Comparison of ENCODE assay signal across 18 cellular contexts in genomic region chr2:188495990-188496431, GRCh38.
A peak's percentile ranks its signal among the peaks of the same experiment; 100 is the strongest.
DNase-seq lines count a peak whose midpoint lies in the region; ATAC-seq and TF ChIP-seq lines count a peak whose summit lies in the region.
"Had no signal": no experiment of that assay in that cellular context is flagged by ENCODE, and none has a peak within 500 bp of the region (broad histone marks: within the 10 kb centered on the region; RNA-seq: fewer than 3 reads in every experiment).

No MANE protein-coding gene starts in this region.

- no peaks in the 10 kb centered on the region for H3K27me3 Mint-ChIP-seq in activated T-cell treated with anti-CD3 and anti-CD28 coated beads, Interleukin-2, amount 50 U/mL, for 4 hours (ENCODE audit: low read depth)
- H3K27me3 Mint-ChIP-seq: activated naive CD8-positive, alpha-beta T cell treated with anti-CD3 and anti-CD28 coated beads, Interleukin-2, amount 50 U/mL, for 24 hours; type B pancreatic cell had no signal

- no peak for TF ChIP-seq CTCF in HFF-Myc (IDR thresholded peaks at IDR 0.05; ENCODE audit: low read depth, low read length, missing control alignments)
- no peak for TF ChIP-seq CTCF in hepatocyte (IDR thresholded peaks at IDR 0.05; ENCODE audit: poor library complexity)

- H3K4me2 ChIP-seq in hepatocyte, result no peak overlapping the region

- no peaks in the 10 kb centered on the region for H3K9me3 ChIP-seq in hepatocyte (ENCODE audit: low read depth)
- H3K9me3 ChIP-seq: heart right ventricle, neutrophil had no signal

- no peaks in the 10 kb centered on the region for H3K79me2 ChIP-seq in hepatocyte

- no peak overlapping the region for H3K4me3 ChIP-seq in HFF-Myc (replicated peaks; ENCODE audit: low read depth, low read length)
- no peak overlapping the region for H3K4me3 ChIP-seq in hepatocyte
- H3K4me3 ChIP-seq: dorsolateral prefrontal cortex, heart right ventricle had no signal

- no peaks in the 10 kb centered on the region for H3K9me3 Mint-ChIP-seq in activated T-cell treated with anti-CD3 and anti-CD28 coated beads, Interleukin-2, amount 50 U/mL, for 4 hours
- H3K9me3 Mint-ChIP-seq: activated naive CD8-positive, alpha-beta T cell treated with anti-CD3 and anti-CD28 coated beads, Interleukin-2, amount 50 U/mL, for 24 hours had no signal

- no peaks in the 10 kb centered on the region for H3K36me3 Mint-ChIP-seq in activated T-cell treated with anti-CD3 and anti-CD28 coated beads, Interleukin-2, amount 50 U/mL, for 4 hours (ENCODE audit: insufficient read depth)

- H3K4me1 Mint-ChIP-seq in activated T-cell treated with anti-CD3 and anti-CD28 coated beads, Interleukin-2, amount 50 U/mL, for 4 hours (ENCODE audit: low read depth), result no peaks in the 10 kb centered on the region
- H3K4me1 Mint-ChIP-seq: activated naive CD8-positive, alpha-beta T cell treated with anti-CD3 and anti-CD28 coated beads, Interleukin-2, amount 50 U/mL, for 24 hours had no signal

- ATAC-seq in GM19035 (IDR thresholded peaks at IDR 0.05; ENCODE audit: unreplicated experiment), result no peak
- ATAC-seq in activated T-cell treated with anti-CD3 and anti-CD28 coated beads, Interleukin-2, amount 50 U/mL, for 4 hours, result no peak
- ATAC-seq: activated naive CD8-positive, alpha-beta T cell treated with anti-CD3 and anti-CD28 coated beads, Interleukin-2, amount 50 U/mL, for 24 hours; heart right ventricle; left ventricle myocardium superior had no signal

- 47% methylated on average over 2 of the region's 2 CpGs for WGBS in hepatocyte (ENCODE audit: low lambda C conversion rate, missing lambda C conversion rate)

- H3K27ac ChIP-seq in hepatocyte, result peak overlapping the region; percentile 17
- H3K27ac ChIP-seq: dorsolateral prefrontal cortex, heart right ventricle, neutrophil, WERI-Rb-1 had no signal

- no peak overlapping the region for H2AFZ ChIP-seq in hepatocyte

- H3K4me1 ChIP-seq in hepatocyte (ENCODE audit: insufficient read depth), result no peaks in the 10 kb centered on the region
- H3K4me1 ChIP-seq: heart right ventricle had no signal

- no peak overlapping the region for H3K4me3 Mint-ChIP-seq in activated T-cell treated with anti-CD3 and anti-CD28 coated beads, Interleukin-2, amount 50 U/mL, for 4 hours
- H3K4me3 Mint-ChIP-seq: activated naive CD8-positive, alpha-beta T cell treated with anti-CD3 and anti-CD28 coated beads, Interleukin-2, amount 50 U/mL, for 24 hours; type B pancreatic cell had no signal

- no peaks in the 10 kb centered on the region for H4K20me1 ChIP-seq in hepatocyte (ENCODE audit: insufficient read depth, poor library complexity, severe bottlenecking)

- H3K27me3 ChIP-seq in hepatocyte, result no peaks in the 10 kb centered on the region
- H3K27me3 ChIP-seq: dorsolateral prefrontal cortex, heart right ventricle, neutrophil had no signal

- H3K36me3 ChIP-seq in hepatocyte (replicated peaks; ENCODE audit: insufficient read depth, low read depth), result no peaks in the 10 kb centered on the region
- H3K36me3 ChIP-seq: heart right ventricle, neutrophil, WERI-Rb-1 had no signal

- DNase-seq in AG08395 (ENCODE audit: low spot score), result peak; percentile 63
- DNase-seq in HFF-Myc (ENCODE audit: extremely low read depth, low read depth), result peak; percentile 4
- DNase-seq in amniotic stem cell (lab: John Stamatoyannopoulos, UW), result peak; percentile 17
- DNase-seq in hepatocyte (ENCODE audit: low spot score), result no peak
- DNase-seq in activated gamma-delta T cell treated with Interleukin-2 at 50 U/mL for 16 hours, result no peak
- DNase-seq in activated T-cell treated with anti-CD3 and anti-CD28 coated beads, Interleukin-2, amount 50 U/mL, for 4 hours, result no peak
- no peak for DNase-seq in T-helper 9 cell
- DNase-seq: activated naive CD8-positive, alpha-beta T cell treated with anti-CD3 and anti-CD28 coated beads, Interleukin-2, amount 50 U/mL, for 24 hours; dorsolateral prefrontal cortex; heart right ventricle; left ventricle myocardium superior; NCI-H524; SHP77; stimulated activated CD4-positive, alpha-beta T cell treated with anti-CD3 and anti-CD28 coated beads, Interleukin-12 subunit alpha, Interleukin-12 subunit beta, amount 100 ng/mL, for 4 hours; WERI-Rb-1 had no signal

- no peaks in the 10 kb centered on the region for H3K9me2 ChIP-seq in hepatocyte (replicated peaks; ENCODE audit: insufficient read depth)

Comparison
In these comparisons a context has a peak if more than half of its experiments do, and no peak if none do; other contexts are left out.
1. DNase-seq: peak in AG08395 (single experiment), HFF-Myc (single experiment) and amniotic stem cell (single experiment); none in hepatocyte (single experiment), activated gamma-delta T cell treated with Interleukin-2 at 50 U/mL for 16 hours (single experiment), activated T-cell treated with anti-CD3 and anti-CD28 coated beads, Interleukin-2, amount 50 U/mL, for 4 hours (single experiment) and T-helper 9 cell (single experiment).